In genomic region chr7:134420509-134421125, GRCh38 we compare ENCODE assay signal across 8 cellular contexts. TPM values are rescaled to one million over a fixed set of nuclear protein-coding genes. Genes with fewer than 3 reads are reported as not detected.
DNase-seq lines count a peak whose midpoint lies in the region; ATAC-seq and TF ChIP-seq lines count a peak whose summit lies in the region.

No MANE protein-coding gene starts in this region.

- in situ Hi-C loops in GM23248 (cut with MboI), result loop anchor here (25.0 kb wide), 1 partner anchor 283 kb away; the partner anchor contains the start of gene LRGUK

- H3F3A ChIP-seq in GM23248 (ENCODE audit: insufficient read depth), result no peaks in the 10 kb centered on the region

- H3K27ac ChIP-seq in AG04450 (ENCODE audit: low read depth, low read length) (no peak overlapping the region), GM23248 (no peak overlapping the region), lung (ENCODE audit: low read depth in 1 of 2, low read length in 1 of 2) (no peak overlapping the region)

- H3K36me3 ChIP-seq in GM23248 (ENCODE audit: low read depth) (no peaks in the 10 kb centered on the region), lung (ENCODE audit: control insufficient read depth in 2 of 2, insufficient read depth in 2 of 2, low read length in 2 of 2) (no peaks in the 10 kb centered on the region)

- peak; percentile 65 for TF ChIP-seq CTCF in AG04450 (IDR thresholded peaks at IDR 0.05; ENCODE audit: low read depth, low read length)
- peak; percentile 30 for TF ChIP-seq CTCF in lung (IDR thresholded peaks at IDR 0.05; ENCODE audit: control extremely low read depth, extremely low read depth)

- peak; percentile 7 for DNase-seq in AG04450 (ENCODE audit: low read depth, low spot score)
- peak; percentile 81 for DNase-seq in GM23248
- DNase-seq in NCI-H748 (lab: John Stamatoyannopoulos, UW; ENCODE audit: unreplicated experiment), result peak; percentile 59
- DNase-seq in dermis blood vessel endothelial cell, result peak; percentile 81
- no peak for DNase-seq in lung (ENCODE audit: low spot score)
- no peak for DNase-seq in stimulated activated CD8-positive, alpha-beta memory T cell treated with anti-CD3 and anti-CD28 coated beads, Interleukin-4, amount 100 ng/mL, for 48 hours
- DNase-seq in T-helper 1 cell, result no peak

- peak overlapping the region; percentile 65 for H3K4me2 ChIP-seq in GM23248 (ENCODE audit: unreplicated experiment)

- ATAC-seq in lung (ENCODE audit: insufficient read depth, low FRiP score) (no peak), GM21423 (IDR thresholded peaks at IDR 0.05; ENCODE audit: unreplicated experiment) (no peak)

- POLR2A ChIA-PET in AG04450 (lab: Yijun Ruan, JAX), result interaction anchor here (0.6 kb wide), 2 partner anchors 79 to 393 kb away, joined by 3 to 12 read pairs; no protein-coding TSS in a partner anchor

- no peak overlapping the region for H3K9ac ChIP-seq in GM23248

- no peaks in the 10 kb centered on the region for H3K9me2 ChIP-seq in GM23248 (ENCODE audit: insufficient read depth)

- H3K4me3 ChIP-seq in AG04450 (ENCODE audit: low read depth, low read length) (no peak overlapping the region), GM23248 (peak overlapping the region; percentile 49), lung (no peak overlapping the region)

- H3K79me2 ChIP-seq in GM23248 (ENCODE audit: insufficient read depth), result no peaks in the 10 kb centered on the region

- peak overlapping the region; percentile 84 for H2AFZ ChIP-seq in GM23248

- H4K20me1 ChIP-seq in GM23248 (ENCODE audit: insufficient read depth), result no peaks in the 10 kb centered on the region

- H3K27me3 ChIP-seq in AG04450 (ENCODE audit: control insufficient read depth, insufficient read depth, low read length), result peaks cover 14% of the 10 kb centered on the region
- no peaks in the 10 kb centered on the region for H3K27me3 ChIP-seq in GM23248 (replicated peaks; ENCODE audit: insufficient read depth)
- H3K27me3 ChIP-seq in lung (ENCODE audit: control insufficient read depth, insufficient read depth), result no peaks in the 10 kb centered on the region

- WGBS in GM23248 (ENCODE audit: low coverage in 1 of 2, low lambda C conversion rate in 2 of 2, missing lambda C conversion rate in 2 of 2), 2 experiments, result 3 to 9% methylated on average over 5 of the region's 5 CpGs
- 56 to 64% methylated on average over 5 of the region's 5 CpGs for WGBS in lung, 2 donors

- H3K9me3 ChIP-seq in AG04450 (ENCODE audit: control insufficient read depth, insufficient read depth, low read length) (no peaks in the 10 kb centered on the region), GM23248 (ENCODE audit: low read depth) (no peaks in the 10 kb centered on the region), lung (ENCODE audit: control insufficient read depth in 2 of 2, insufficient read depth in 1 of 2, low read length in 1 of 2) (no peaks in the 10 kb centered on the region)

- H3K4me1 ChIP-seq in GM23248 (ENCODE audit: insufficient read depth) (peaks cover 15% of the 10 kb centered on the region), lung (ENCODE audit: control insufficient read depth in 2 of 2, insufficient read depth in 2 of 2, low read length in 2 of 2) (no peaks in the 10 kb centered on the region)

- CTCF ChIA-PET in AG04450 (lab: Charles Lee), result interaction anchor here (0.6 to 2.3 kb wide), 29 partner anchors 8 to 1840 kb away, joined by 3 to 27 read pairs (median 4); partner anchors contain the start of gene LRGUK

RNA-seq across cellular contexts. Expression of gene AKR1B1, which starts 38.3 kb away (rescaled TPM):
- polyA plus RNA-seq in AG04450 (2011; rRNA removed) (337 and 347 TPM in 2 replicates), GM23248 (2016; fragmentation: Nextera tagmentation; extraction: Ambion mirVana) (164 and 176 TPM in 2 replicates), lung (10 to 100 TPM; 41.2 to 51.7 TPM)
- 114 and 133 TPM in 2 replicates for polyA minus RNA-seq in AG04450 (2011; rRNA and poly(A)+ RNA removed)
- 55.1 and 61.0 TPM in 2 replicates for total RNA-seq in GM23248 (2014; rRNA removed; shearing (Covaris generic))
- total RNA-seq in dermis blood vessel endothelial cell (43.4 and 65.0 TPM in 2 replicates), lung (10 to 100 TPM; 27.0 to 76.0 TPM)

Comparison
In these comparisons a context has a peak if more than half of its experiments do, and no peak if none do; other contexts are left out.
1. DNase-seq: peak in AG04450 (single experiment), GM23248 (single experiment), NCI-H748 (single experiment) and dermis blood vessel endothelial cell (single experiment); none in lung (single experiment), stimulated activated CD8-positive, alpha-beta memory T cell treated with anti-CD3 and anti-CD28 coated beads, Interleukin-4, amount 100 ng/mL, for 48 hours (single experiment) and T-helper 1 cell (0 of 5).